In the genomic region with DNA sequence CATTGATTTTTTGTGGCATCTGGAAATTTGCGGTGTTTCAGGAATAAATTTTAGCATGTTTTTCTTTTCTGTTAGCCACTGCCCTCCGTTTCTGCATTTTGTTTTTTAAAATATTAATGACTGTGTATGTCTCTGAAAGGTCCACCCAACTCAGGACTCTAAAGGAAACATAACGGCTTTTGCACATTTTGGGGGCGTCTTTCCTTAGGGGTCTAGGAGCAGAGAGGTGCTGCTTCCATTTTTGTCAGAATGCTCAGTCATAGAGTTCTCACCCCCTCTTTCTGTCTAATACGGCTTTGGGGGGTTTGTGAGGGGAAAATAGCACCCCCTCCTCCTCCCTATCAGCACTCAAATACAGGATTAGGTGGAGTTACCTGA, we compare ENCODE assay signal across 12 cellular contexts.
"Had no signal": no experiment of that assay in that cellular context is flagged by ENCODE, and none has a peak within 500 bp of the region (broad histone marks: within the 10 kb centered on the region; RNA-seq: fewer than 3 reads in every experiment).

No MANE protein-coding gene starts in this region.

- DNase-seq: activated CD4-positive, alpha-beta T cell treated with anti-CD3 and anti-CD28 coated beads for 48 hours; activated CD8-positive, alpha-beta memory T cell treated with anti-CD3 and anti-CD28 coated beads for 24 hours; amniotic stem cell; brain microvascular endothelial cell; cerebellar nuclear complex; dermis blood vessel endothelial cell; SK-N-SH; stimulated activated CD4-positive, alpha-beta T cell treated with anti-CD3 and anti-CD28 coated beads, Interleukin-2, amount 100 ng/mL, for 24 hours; stimulated activated naive CD4-positive, alpha-beta T cell treated with Interleukin-2 at 50 U/mL for 16 hours; T-helper 1 cell had no signal

- H3K27ac ChIP-seq: brain microvascular endothelial cell, esophagus muscularis mucosa, neutrophil had no signal

- H3K4me3 ChIP-seq: esophagus muscularis mucosa had no signal

- H3K4me2 ChIP-seq: SK-N-SH had no signal

- H3K9me3 ChIP-seq: esophagus muscularis mucosa, neutrophil, SK-N-SH had no signal

- H3K9ac ChIP-seq: SK-N-SH had no signal

- H3K36me3 ChIP-seq: brain microvascular endothelial cell, esophagus muscularis mucosa, neutrophil had no signal
